8 cellular contexts compared by ENCODE assay signal in the genomic region with DNA sequence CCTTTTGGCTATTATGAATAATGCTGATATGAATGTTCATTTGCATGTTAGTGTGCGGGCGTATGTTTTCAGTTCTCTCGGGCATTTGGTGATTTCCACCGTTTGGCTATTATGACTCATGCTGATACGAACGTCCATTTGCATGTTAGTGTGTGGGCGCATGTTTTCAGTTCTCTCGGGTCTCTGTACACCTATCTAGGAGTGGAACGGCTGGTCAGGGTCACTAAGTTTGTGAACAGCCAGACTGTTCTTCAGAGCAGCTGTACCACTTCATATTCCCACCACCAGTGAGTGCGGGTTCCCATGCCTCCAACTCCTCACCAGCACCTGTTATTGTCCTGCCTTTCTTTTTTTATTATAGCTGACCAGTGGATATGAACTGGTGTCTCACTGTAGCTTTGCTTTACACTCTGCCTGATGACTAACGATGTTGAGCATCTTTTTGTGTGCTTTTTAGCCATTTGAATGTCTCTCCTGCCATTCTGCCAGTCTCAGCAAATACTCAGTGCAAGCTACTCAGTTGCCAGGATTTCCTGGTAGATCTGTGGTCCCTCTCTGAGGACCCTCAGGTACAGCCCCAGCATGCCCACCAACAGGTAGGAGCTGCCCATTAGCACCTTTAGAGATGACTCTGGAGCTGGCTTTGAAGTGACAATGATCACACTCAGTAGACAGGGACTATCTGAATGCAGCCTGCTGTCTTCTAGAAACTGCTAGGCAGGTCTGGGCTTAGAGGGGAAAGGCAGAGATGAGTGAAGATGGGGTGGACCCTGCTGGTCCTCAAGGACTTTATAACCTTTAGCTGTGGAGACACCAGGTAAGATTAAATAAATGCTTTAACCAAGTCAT.
DNase-seq lines count a peak whose midpoint lies in the region; ATAC-seq and TF ChIP-seq lines count a peak whose summit lies in the region.

No MANE protein-coding gene starts in this region.

- CTCF ChIA-PET in Caco-2 (lab: Charles Lee), result no interaction called here

- H3K27me3 ChIP-seq in Caco-2 (replicated peaks; ENCODE audit: control insufficient read depth, insufficient read depth, low read length), result no peaks in the 10 kb centered on the region

- H3K4me3 ChIP-seq in Caco-2 (ENCODE audit: low read depth, low read length), result no peak overlapping the region

- intact Hi-C loops in natural killer cell (cut with micrococcal nuclease) (no loop called here), Caco-2 (cut with micrococcal nuclease; ENCODE audit: unreplicated experiment) (no loop called here)

- DNase-seq in natural killer cell treated with Interleukin-12 subunit alpha and Interleukin-12 subunit beta and Interleukin-15 and Interleukin-18, amount 100 ng/mL, for 72 hours (ENCODE audit: low spot score), result no peak
- DNase-seq in natural killer cell (no peak), type B pancreatic cell (ENCODE audit: extremely low spot score, unreplicated experiment) (no peak), Caco-2 (no peak), HuH-7 (ENCODE audit: low spot score) (no peak), amniotic stem cell (lab: John Stamatoyannopoulos, UW) (no peak)
- peak in 1 of 2 donors; percentile 31 for DNase-seq in activated naive CD4-positive, alpha-beta T cell treated with anti-CD3 and anti-CD28 coated beads, Interleukin-2, amount 50 U/mL, for 72 hours (ENCODE audit: low spot score in 2 of 2)

- no peaks in the 10 kb centered on the region for H3K4me1 ChIP-seq in Caco-2

- H3K36me3 ChIP-seq in Caco-2 (ENCODE audit: control insufficient read depth, insufficient read depth, low read length), result no peaks in the 10 kb centered on the region; the same call in 1 of the 2 replicates

- H3K36me3 Mint-ChIP-seq in natural killer cell treated with Interleukin-12 subunit alpha and Interleukin-12 subunit beta and Interleukin-15 and Interleukin-18, amount 100 ng/mL, for 72 hours, result no peaks in the 10 kb centered on the region
- H3K36me3 Mint-ChIP-seq in natural killer cell (no peaks in the 10 kb centered on the region), type B pancreatic cell (peaks cover 6% of the 10 kb centered on the region), Caco-2 (ENCODE audit: insufficient read depth, unreplicated experiment) (no peaks in the 10 kb centered on the region)
- H3K36me3 Mint-ChIP-seq in activated naive CD4-positive, alpha-beta T cell treated with anti-CD3 and anti-CD28 coated beads, Interleukin-2, amount 50 U/mL, for 72 hours, result peaks cover 0 to 6% of the 10 kb centered on the region in 2 donors

- peaks cover 32 to 35% of the 10 kb centered on the region in 2 donors for H3K4me1 Mint-ChIP-seq in natural killer cell treated with Interleukin-12 subunit alpha and Interleukin-12 subunit beta and Interleukin-15 and Interleukin-18, amount 100 ng/mL, for 72 hours (ENCODE audit: low read depth in 2 of 2)
- H3K4me1 Mint-ChIP-seq in natural killer cell, result peaks cover 23 to 27% of the 10 kb centered on the region in 2 donors
- peaks cover 32% of the 10 kb centered on the region for H3K4me1 Mint-ChIP-seq in type B pancreatic cell (ENCODE audit: unreplicated experiment)
- peaks cover 6% of the 10 kb centered on the region for H3K4me1 Mint-ChIP-seq in Caco-2 (ENCODE audit: low read depth, unreplicated experiment)

- no TSS peak for BruUV-seq in Caco-2 (replicated peaks; lab: Mats Ljungman, UMichigan)

- H3K27ac Mint-ChIP-seq in natural killer cell treated with Interleukin-12 subunit alpha and Interleukin-12 subunit beta and Interleukin-15 and Interleukin-18, amount 100 ng/mL, for 72 hours, result peak overlapping the region; percentile 51 to 69
- H3K27ac Mint-ChIP-seq in natural killer cell (no peak overlapping the region), type B pancreatic cell (peak overlapping the region; percentile 11), Caco-2 (ENCODE audit: unreplicated experiment) (no peak overlapping the region)
- H3K27ac Mint-ChIP-seq in activated naive CD4-positive, alpha-beta T cell treated with anti-CD3 and anti-CD28 coated beads, Interleukin-2, amount 50 U/mL, for 72 hours, result peak overlapping the region; percentile 74 to 96

- no peak for TF ChIP-seq CTCF in natural killer cell (IDR thresholded peaks at IDR 0.05)
- TF ChIP-seq CTCF in type B pancreatic cell (conservative IDR thresholded peaks at IDR 0.05), result no peak
- TF ChIP-seq CTCF in Caco-2 (IDR thresholded peaks at IDR 0.05; ENCODE audit: insufficient read depth in 1 of 2, low read depth in 1 of 2, low read length in 1 of 2, severe bottlenecking in 1 of 2, unreplicated experiment in 1 of 2), result no peak

- H3K27me3 Mint-ChIP-seq in natural killer cell treated with Interleukin-12 subunit alpha and Interleukin-12 subunit beta and Interleukin-15 and Interleukin-18, amount 100 ng/mL, for 72 hours, result no peaks in the 10 kb centered on the region
- H3K27me3 Mint-ChIP-seq in natural killer cell (ENCODE audit: low read depth in 2 of 2), result no peaks in the 10 kb centered on the region
- peaks cover 5% of the 10 kb centered on the region for H3K27me3 Mint-ChIP-seq in type B pancreatic cell
- H3K27me3 Mint-ChIP-seq in Caco-2 (ENCODE audit: insufficient read depth, unreplicated experiment), result no peaks in the 10 kb centered on the region

- no peaks in the 10 kb centered on the region for H3K9me3 Mint-ChIP-seq in natural killer cell treated with Interleukin-12 subunit alpha and Interleukin-12 subunit beta and Interleukin-15 and Interleukin-18, amount 100 ng/mL, for 72 hours
- H3K9me3 Mint-ChIP-seq in natural killer cell, result no peaks in the 10 kb centered on the region
- H3K9me3 Mint-ChIP-seq in activated naive CD4-positive, alpha-beta T cell treated with anti-CD3 and anti-CD28 coated beads, Interleukin-2, amount 50 U/mL, for 72 hours, result no peaks in the 10 kb centered on the region
- H3K9me3 Mint-ChIP-seq in type B pancreatic cell, result no peaks in the 10 kb centered on the region
- no peaks in the 10 kb centered on the region for H3K9me3 Mint-ChIP-seq in Caco-2 (ENCODE audit: unreplicated experiment)

- H3K9me3 ChIP-seq in Caco-2, result no peaks in the 10 kb centered on the region

- ATAC-seq in natural killer cell treated with Interleukin-12 subunit alpha and Interleukin-12 subunit beta and Interleukin-15 and Interleukin-18, amount 100 ng/mL, for 72 hours, result peak in 1 of 2 donors; percentile 69
- ATAC-seq in natural killer cell (no peak), HG02981 (IDR thresholded peaks at IDR 0.05; ENCODE audit: unreplicated experiment) (peak; percentile 92)
- peak; percentile 81 to 85 for ATAC-seq in activated naive CD4-positive, alpha-beta T cell treated with anti-CD3 and anti-CD28 coated beads, Interleukin-2, amount 50 U/mL, for 72 hours

- H3K4me3 Mint-ChIP-seq in natural killer cell treated with Interleukin-12 subunit alpha and Interleukin-12 subunit beta and Interleukin-15 and Interleukin-18, amount 100 ng/mL, for 72 hours, result peak overlapping the region; percentile 59
- H3K4me3 Mint-ChIP-seq in natural killer cell (no peak overlapping the region), type B pancreatic cell (no peak overlapping the region), Caco-2 (ENCODE audit: unreplicated experiment) (no peak overlapping the region)

- POLR2A ChIA-PET in Caco-2 (lab: Charles Lee), result no interaction called here

Comparison
In these comparisons a context has a peak if more than half of its experiments do, and no peak if none do; other contexts are left out.
1. H3K27ac Mint-ChIP-seq: peak in natural killer cell treated with Interleukin-12 subunit alpha and Interleukin-12 subunit beta and Interleukin-15 and Interleukin-18, amount 100 ng/mL, for 72 hours (2 of 2), activated naive CD4-positive, alpha-beta T cell treated with anti-CD3 and anti-CD28 coated beads, Interleukin-2, amount 50 U/mL, for 72 hours (2 of 2) and type B pancreatic cell (single experiment); none in natural killer cell (0 of 2) and Caco-2 (single experiment).
2. ATAC-seq: peak in HG02981 (single experiment) and activated naive CD4-positive, alpha-beta T cell treated with anti-CD3 and anti-CD28 coated beads, Interleukin-2, amount 50 U/mL, for 72 hours (2 of 2); none in natural killer cell (0 of 3).